In the genomic region with DNA sequence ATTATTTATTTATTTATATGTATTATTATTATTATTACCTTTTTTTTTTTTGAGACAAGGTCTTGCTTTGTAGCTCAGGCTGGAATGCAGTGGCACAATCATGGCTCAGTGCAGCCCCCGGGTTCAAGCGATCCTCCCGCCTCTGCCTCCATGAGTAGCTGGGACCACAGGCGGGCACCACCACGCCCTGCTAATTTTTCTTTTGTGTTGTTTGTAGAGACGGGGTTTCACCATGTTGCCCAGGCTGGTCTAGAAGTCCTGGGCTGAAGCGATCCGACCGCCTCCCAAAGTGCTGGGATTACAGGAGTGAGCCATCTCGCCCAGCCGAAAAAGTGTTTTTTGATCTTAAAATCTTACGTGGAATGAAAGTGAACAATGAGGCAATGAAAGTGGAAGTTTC, we compare ENCODE assay signal across 17 cellular contexts.
A peak's percentile ranks its signal among the peaks of the same experiment; 100 is the strongest.
DNase-seq lines count a peak whose midpoint lies in the region; ATAC-seq, FAIRE-seq and TF ChIP-seq lines count a peak whose summit lies in the region.
"Had no signal": no experiment of that assay in that cellular context is flagged by ENCODE, and none has a peak within 500 bp of the region (broad histone marks: within the 10 kb centered on the region; RNA-seq: fewer than 3 reads in every experiment).

No MANE protein-coding gene starts in this region.

- H2AK5ac ChIP-seq in neuronal stem cell (ENCODE audit: low read depth, low read length): no peak overlapping the region

- POLR2A ChIA-PET in HCT116 (lab: Charles Lee): no interaction called here
- POLR2A ChIA-PET in endothelial cell of umbilical vein (lab: Charles Lee): no interaction called here

- RAD21 ChIA-PET in HCT116 (lab: Charles Lee; ENCODE audit: low non-redundant PET in 1 of 2, low total read pairs in 2 of 2, uncharacterized antibody in 2 of 2, unreplicated experiment in 2 of 2): interaction anchor here (0.5 to 0.6 kb wide), 3 partner anchors 250 to 390 kb away, joined by 3 read pairs; no protein-coding TSS in a partner anchor

- H3K27me3 ChIP-seq in HCT116 (ENCODE audit: insufficient read depth, low read length): no peaks in the 10 kb centered on the region
- no peaks in the 10 kb centered on the region for H3K27me3 ChIP-seq in OCI-LY3 (ENCODE audit: low read depth, low read length)
- H3K27me3 ChIP-seq in endothelial cell of umbilical vein (ENCODE audit: control insufficient read depth in 2 of 2, insufficient read depth in 2 of 2, low read length in 2 of 2): no peaks in the 10 kb centered on the region
- no peaks in the 10 kb centered on the region for H3K27me3 ChIP-seq in neuronal stem cell (ENCODE audit: control insufficient read depth in 3 of 3, insufficient read depth in 3 of 3, low read depth in 1 of 3, low read length in 3 of 3)
- H3K27me3 ChIP-seq: dorsolateral prefrontal cortex, left lung, transverse colon had no signal

- ATAC-seq in HCT116: no peak

- H2AFZ ChIP-seq in HCT116 (ENCODE audit: low read depth, low read length, poor library complexity, severe bottlenecking) (peak overlapping the region; percentile 96), OCI-LY3 (ENCODE audit: low read depth, low read length) (peak overlapping the region; percentile 32; the same call in 1 of the 2 replicates), endothelial cell of umbilical vein (ENCODE audit: low read depth, low read length) (peak overlapping the region; percentile 86), neuronal stem cell (ENCODE audit: low read length) (no peak overlapping the region)

- H3K9ac ChIP-seq in HCT116 (ENCODE audit: low read length) (no peak overlapping the region), OCI-LY3 (ENCODE audit: low read length) (no peak overlapping the region), endothelial cell of umbilical vein (replicated peaks; ENCODE audit: extremely low read depth, insufficient read depth, low read length) (no peak overlapping the region), neuronal stem cell (ENCODE audit: low read depth, low read length, poor library complexity) (no peak overlapping the region)

- FAIRE-seq in endothelial cell of umbilical vein (lab: Jason Lieb, UNC): no peak

- TF ChIP-seq CTCF in HCT116 (IDR thresholded peaks at IDR 0.05 in 2 of 3, conservative IDR thresholded peaks at IDR 0.05 in 1 of 3; ENCODE audit: borderline replicate concordance in 1 of 3, insufficient read depth in 1 of 3, low read depth in 2 of 3, low read length in 2 of 3) (no peak), OCI-LY3 (IDR thresholded peaks at IDR 0.05; ENCODE audit: low read depth, low read length) (no peak), endothelial cell of umbilical vein (IDR thresholded peaks at IDR 0.05; ENCODE audit: extremely low read depth in 1 of 2, insufficient read depth in 1 of 2, low read depth in 1 of 2, low read length in 2 of 2) (no peak)

- H3K36me3 ChIP-seq in HCT116 (ENCODE audit: control insufficient read depth in 1 of 2, insufficient read depth in 2 of 2, low read length in 2 of 2) (no peaks in the 10 kb centered on the region), OCI-LY3 (replicated peaks; ENCODE audit: low read depth, low read length) (no peaks in the 10 kb centered on the region), endothelial cell of umbilical vein (ENCODE audit: control insufficient read depth in 2 of 2, extremely low read depth in 1 of 2, insufficient read depth in 2 of 2, low read length in 2 of 2) (no peaks in the 10 kb centered on the region), neuronal stem cell (replicated peaks in 1 of 2; ENCODE audit: control insufficient read depth in 2 of 2, insufficient read depth in 2 of 2, low read length in 2 of 2) (no peaks in the 10 kb centered on the region)
- H3K36me3 ChIP-seq: left lung, transverse colon had no signal

- H3K4me3 ChIP-seq in HCT116 (replicated peaks in 1 of 2; ENCODE audit: low read depth in 1 of 2, low read length in 2 of 2) (no peak overlapping the region), OCI-LY3 (ENCODE audit: low read length) (no peak overlapping the region; the same call in 1 of the 2 replicates), endothelial cell of umbilical vein (replicated peaks in 1 of 3; ENCODE audit: insufficient read depth in 1 of 3, low read depth in 1 of 3, low read length in 3 of 3) (peak overlapping the region in 1 of 3 experiments; percentile 8), neuronal stem cell (ENCODE audit: low read length in 2 of 2) (no peak overlapping the region)
- H3K4me3 ChIP-seq: left lung had no signal

- no CpG with 5 or more reads among the region's 12 CpGs for WGBS in neuronal stem cell (ENCODE audit: extremely low coverage in 2 of 2, insufficient read length in 2 of 2, insufficient replicate concordance in 1 of 2), 2 donors

- H2BK5ac ChIP-seq in neuronal stem cell (ENCODE audit: low read length): no peak overlapping the region

- DNase-seq in HCT116 (ENCODE audit: low read depth, low spot score) (no peak), endothelial cell of umbilical vein (ENCODE audit: low read depth, low spot score) (no peak), neuronal stem cell (ENCODE audit: low spot score) (no peak), glomerular visceral epithelial cell (ENCODE audit: extremely low spot score) (no peak), NCI-H1930 (lab: John Stamatoyannopoulos, UW) (no peak), ACHN (no peak), CD1c-positive myeloid dendritic cell (ENCODE audit: extremely low spot score) (no peak)
- DNase-seq: activated CD8-positive, alpha-beta memory T cell treated with anti-CD3 and anti-CD28 coated beads, Interleukin-2, amount 50 U/mL, for 48 hours; activated effector memory CD4-positive, alpha-beta T cell treated with anti-CD3 and anti-CD28 coated beads, Interleukin-2, amount 50 U/mL, for 16 hours; NCI-H2227 treated with DMSO at 0.1 percent for 48 hours; stimulated activated CD4-positive, alpha-beta T cell treated with anti-CD3 and anti-CD28 coated beads, Interleukin-1b, Interleukin-23, amount 100 ng/mL, for 48 hours; stimulated activated naive CD4-positive, alpha-beta T cell treated with Interleukin-2 at 50 U/mL for 16 hours; transverse colon had no signal

- H3K4ac ChIP-seq in neuronal stem cell (ENCODE audit: low read length): no peak overlapping the region

- H3K4me1 ChIP-seq in HCT116 (ENCODE audit: control insufficient read depth in 1 of 2, insufficient read depth in 2 of 2, low read length in 2 of 2): peaks cover 7 to 21% of the 10 kb centered on the region in 2 experiments; a peak in 3 of 4 replicates
- no peaks in the 10 kb centered on the region for H3K4me1 ChIP-seq in OCI-LY3 (ENCODE audit: low read length)
- H3K4me1 ChIP-seq in endothelial cell of umbilical vein (ENCODE audit: control insufficient read depth, extremely low read depth, insufficient read depth, low read length): peaks cover 15% of the 10 kb centered on the region
- peaks cover 17 to 19% of the 10 kb centered on the region in 2 donors for H3K4me1 ChIP-seq in neuronal stem cell (ENCODE audit: control insufficient read depth in 2 of 2, insufficient read depth in 1 of 2, low read depth in 1 of 2, low read length in 2 of 2)

- H3K79me1 ChIP-seq in neuronal stem cell (ENCODE audit: low read depth, low read length): no peaks in the 10 kb centered on the region

- H4K20me1 ChIP-seq in HCT116 (ENCODE audit: insufficient read depth) (no peaks in the 10 kb centered on the region), OCI-LY3 (ENCODE audit: insufficient read depth, low read length) (no peaks in the 10 kb centered on the region), endothelial cell of umbilical vein (replicated peaks; ENCODE audit: control insufficient read depth, extremely low read depth, insufficient read depth, low read length) (no peaks in the 10 kb centered on the region)

- H3K23ac ChIP-seq in neuronal stem cell (ENCODE audit: low read depth, low read length, poor library complexity): no peak overlapping the region

- no peaks in the 10 kb centered on the region for H3K9me1 ChIP-seq in endothelial cell of umbilical vein (replicated peaks; ENCODE audit: control insufficient read depth, extremely low read depth, insufficient read depth, low read length)

- BruUV-seq in HCT116 (replicated peaks; lab: Mats Ljungman, UMichigan) (no TSS peak), endothelial cell of umbilical vein (replicated peaks; lab: Mats Ljungman, UMichigan) (no TSS peak)

- H3K27ac ChIP-seq in HCT116 (ENCODE audit: low read depth, low read length) (no peak overlapping the region), OCI-LY3 (ENCODE audit: low read length) (no peak overlapping the region), endothelial cell of umbilical vein (ENCODE audit: insufficient read depth, low read depth, low read length) (no peak overlapping the region), neuronal stem cell (replicated peaks; ENCODE audit: low read length) (no peak overlapping the region)
- H3K27ac ChIP-seq: dorsolateral prefrontal cortex, left lung had no signal

- H3K14ac ChIP-seq in neuronal stem cell (ENCODE audit: low read length): no peak overlapping the region

- no peak overlapping the region for H3K18ac ChIP-seq in neuronal stem cell (ENCODE audit: low read length)

- in situ Hi-C loops in ACHN (cut with HindIII; ENCODE audit: low pct_ligation_motif_present, low pct_unique_long_range_greater_than_20kb, low sequenced_read_pairs): no loop called here

- no peaks in the 10 kb centered on the region for H3K9me3 ChIP-seq in HCT116 (ENCODE audit: control insufficient read depth in 1 of 2, insufficient read depth in 1 of 2, low read depth in 1 of 2, low read length in 2 of 2)
- H3K9me3 ChIP-seq in OCI-LY3 (ENCODE audit: insufficient read depth, low read length): no peaks in the 10 kb centered on the region
- no peaks in the 10 kb centered on the region for H3K9me3 ChIP-seq in endothelial cell of umbilical vein (replicated peaks; ENCODE audit: control insufficient read depth, insufficient read depth, low read length)
- no peaks in the 10 kb centered on the region for H3K9me3 ChIP-seq in neuronal stem cell (replicated peaks in 1 of 2; ENCODE audit: control insufficient read depth in 2 of 2, insufficient read depth in 1 of 2, low read depth in 1 of 2, low read length in 2 of 2)
- H3K9me3 ChIP-seq: Caco-2, left lung, transverse colon had no signal

- H2BK12ac ChIP-seq in neuronal stem cell (ENCODE audit: low read length): no peak overlapping the region

- intact Hi-C loops in HCT116 (cut with micrococcal nuclease): loop anchor here (2.0 to 10.0 kb wide), 7 partner anchors 79 to 1192 kb away; partner anchors contain the start of gene C1GALT1
- intact Hi-C loops in endothelial cell of umbilical vein (cut with micrococcal nuclease): loop anchor here (1.0 to 5.0 kb wide), 5 partner anchors 244 to 1194 kb away; no protein-coding TSS in a partner anchor

- H4K91ac ChIP-seq in neuronal stem cell (ENCODE audit: low read depth, low read length, poor library complexity): peak overlapping the region; percentile 46

- H2BK15ac ChIP-seq in neuronal stem cell (ENCODE audit: low read length): peak overlapping the region; percentile 50

- CTCF ChIA-PET in HCT116 (lab: Charles Lee): interaction anchor here (0.7 to 2.8 kb wide), 15 partner anchors 8 to 1193 kb away, joined by 3 to 13 read pairs (median 4); no protein-coding TSS in a partner anchor
- CTCF ChIA-PET in endothelial cell of umbilical vein (lab: Charles Lee): interaction anchor here (0.6 to 3.1 kb wide), 44 partner anchors 10 to 1193 kb away, joined by 3 to 42 read pairs (median 4); partner anchors contain the start of gene C1GALT1

- H3K4me2 ChIP-seq in HCT116 (ENCODE audit: low read length) (peak overlapping the region; percentile 11; the same call in 1 of the 2 replicates), OCI-LY3 (ENCODE audit: low read length) (peak overlapping the region; percentile 35), endothelial cell of umbilical vein (ENCODE audit: insufficient read depth, low read length) (peak overlapping the region; percentile 45), neuronal stem cell (ENCODE audit: insufficient read depth, low read length, poor library complexity, severe bottlenecking) (no peak overlapping the region)

- no peaks in the 10 kb centered on the region for H3K79me2 ChIP-seq in HCT116 (ENCODE audit: insufficient read depth, low read length)
- no peaks in the 10 kb centered on the region for H3K79me2 ChIP-seq in OCI-LY3 (ENCODE audit: low read length)
- H3K79me2 ChIP-seq in endothelial cell of umbilical vein (ENCODE audit: control insufficient read depth, insufficient read depth, low read length): no peaks in the 10 kb centered on the region

- no peak for TF ChIP-seq RAD21 in HCT116 (IDR thresholded peaks at IDR 0.05; ENCODE audit: low read depth)

- dilution Hi-C loops in endothelial cell of umbilical vein (cut with MboI; ENCODE audit: extremely low pct_ligation_motif_present, low sequenced_read_pairs): no loop called here

- TF ChIP-seq POLR2A in HCT116 (IDR thresholded peaks at IDR 0.05; ENCODE audit: borderline replicate concordance, extremely low read depth, insufficient read depth, insufficient read length) (no peak), endothelial cell of umbilical vein (IDR thresholded peaks at IDR 0.05; ENCODE audit: low read depth, low read length) (no peak)

- no peaks in the 10 kb centered on the region for H3K9me2 ChIP-seq in HCT116 (ENCODE audit: insufficient read depth)

- H4K8ac ChIP-seq in neuronal stem cell (ENCODE audit: low read depth, low read length): no peak overlapping the region

- no peak overlapping the region for H2BK120ac ChIP-seq in neuronal stem cell (ENCODE audit: low read depth, low read length)
